ENCODE assay signal across 8 cellular contexts in genomic region chr20:24991897-24992419, GRCh38. TPM values are rescaled to one million over a fixed set of nuclear protein-coding genes. Genes with fewer than 3 reads are reported as not detected.
A peak's percentile ranks its signal among the peaks of the same experiment; 100 is the strongest.
DNase-seq lines count a peak whose midpoint lies in the region; ATAC-seq and TF ChIP-seq lines count a peak whose summit lies in the region.

No MANE protein-coding gene starts in this region.

- peaks cover 63% of the 10 kb centered on the region for H3K4me1 Mint-ChIP-seq in central memory CD8-positive, alpha-beta T cell

- H3K9me3 ChIP-seq in OCI-LY1 (ENCODE audit: low read length) (no peaks in the 10 kb centered on the region), lower lobe of right lung (no peaks in the 10 kb centered on the region), upper lobe of left lung (no peaks in the 10 kb centered on the region)

- TF ChIP-seq CTCF in OCI-LY1 (IDR thresholded peaks at IDR 0.05; ENCODE audit: low read length), result no peak
- no peak for TF ChIP-seq CTCF in lower lobe of right lung (IDR thresholded peaks at IDR 0.05)
- no peak for TF ChIP-seq CTCF in upper lobe of left lung (IDR thresholded peaks at IDR 0.05)

- H3F3A ChIP-seq in OCI-LY1 (ENCODE audit: insufficient read depth, low read length), result no peaks in the 10 kb centered on the region

- TF ChIP-seq EP300 in upper lobe of left lung (IDR thresholded peaks at IDR 0.05), result no peak

- peak overlapping the region; percentile 82 for H3K9ac ChIP-seq in OCI-LY1 (ENCODE audit: low read length)

- H3K36me3 ChIP-seq in OCI-LY1 (ENCODE audit: insufficient read depth, low read length), result no peaks in the 10 kb centered on the region
- no peaks in the 10 kb centered on the region for H3K36me3 ChIP-seq in lower lobe of right lung
- H3K36me3 ChIP-seq in upper lobe of left lung, result no peaks in the 10 kb centered on the region

- H3K27ac Mint-ChIP-seq in central memory CD8-positive, alpha-beta T cell (ENCODE audit: low read depth), result peak overlapping the region; percentile 99

- peak overlapping the region; percentile 82 for H3K4me3 ChIP-seq in OCI-LY1 (ENCODE audit: low read depth, low read length, poor library complexity, severe bottlenecking)
- H3K4me3 ChIP-seq in lower lobe of right lung, result peak overlapping the region; percentile 88
- H3K4me3 ChIP-seq in upper lobe of left lung, result peak overlapping the region; percentile 65 to 89 (median 78)

- 0 to 1% methylated on average over 30 to 32 of the region's 32 CpGs for WGBS in upper lobe of left lung, 2 donors

- no peak overlapping the region for H3K27ac ChIP-seq in OCI-LY1 (ENCODE audit: low read depth, low read length, poor library complexity, severe bottlenecking)
- H3K27ac ChIP-seq in lower lobe of right lung, result peak overlapping the region; percentile 96
- H3K27ac ChIP-seq in upper lobe of left lung, result peak overlapping the region; percentile 93 to 95 (median 94)

- H3K79me2 ChIP-seq in OCI-LY1 (ENCODE audit: insufficient read depth, low read length), result no peaks in the 10 kb centered on the region

- no peaks in the 10 kb centered on the region for H3K9me2 ChIP-seq in OCI-LY1 (ENCODE audit: low read depth, low read length)

- no peaks in the 10 kb centered on the region for H3K27me3 Mint-ChIP-seq in central memory CD8-positive, alpha-beta T cell

- H3K9me3 Mint-ChIP-seq in central memory CD8-positive, alpha-beta T cell, result no peaks in the 10 kb centered on the region

- no peaks in the 10 kb centered on the region for H3K27me3 ChIP-seq in OCI-LY1 (ENCODE audit: insufficient read depth, low read length)
- no peaks in the 10 kb centered on the region for H3K27me3 ChIP-seq in lower lobe of right lung (ENCODE audit: low read depth)
- H3K27me3 ChIP-seq in upper lobe of left lung, result no peaks in the 10 kb centered on the region

- ATAC-seq in HG02840 (IDR thresholded peaks at IDR 0.05; ENCODE audit: low FRiP score, unreplicated experiment) (peak; percentile 32), lower lobe of right lung (peak; percentile 48 to 50), upper lobe of left lung (ENCODE audit: low FRiP score in 2 of 2) (peak; percentile 38 to 44)
- ATAC-seq in central memory CD8-positive, alpha-beta T cell (replicated peaks; ENCODE audit: extremely low read depth, poor library complexity, severe bottlenecking), result peak; percentile 10

- H2AFZ ChIP-seq in OCI-LY1 (ENCODE audit: low read length), result no peak overlapping the region

- no peak for TF ChIP-seq POLR2A in upper lobe of left lung (IDR thresholded peaks at IDR 0.05)

- intact Hi-C loops in lower lobe of right lung (cut with DNase I), result loop anchor here (5.0 kb wide), 1 partner anchor 75 kb away; no protein-coding TSS in a partner anchor

- DNase-seq in stimulated activated CD4-positive, alpha-beta T cell treated with anti-CD3 and anti-CD28 coated beads, Interleukin-12 subunit alpha, Interleukin-12 subunit beta, amount 100 ng/mL, for 4 hours, result peak; percentile 25
- no peak for DNase-seq in stimulated activated CD4-positive, alpha-beta T cell treated with anti-CD3 and anti-CD28 coated beads, Interleukin-2, amount 100 ng/mL, for 48 hours
- DNase-seq in central memory CD8-positive, alpha-beta T cell (ENCODE audit: low spot score in 2 of 2), result no peak
- DNase-seq in lower lobe of right lung, result peak; percentile 60
- peak in 1 of 2 donors; percentile 31 for DNase-seq in upper lobe of left lung
- DNase-seq in mucosa of gallbladder (ENCODE audit: low spot score), result no peak

- peaks cover 36% of the 10 kb centered on the region for H3K36me3 Mint-ChIP-seq in central memory CD8-positive, alpha-beta T cell (ENCODE audit: insufficient read depth)

- H4K20me1 ChIP-seq in OCI-LY1 (ENCODE audit: insufficient read depth, low read length), result no peaks in the 10 kb centered on the region

- H3K4me2 ChIP-seq in OCI-LY1 (ENCODE audit: low read length), result peak overlapping the region; percentile 98

- peaks cover 39% of the 10 kb centered on the region for H3K4me1 ChIP-seq in OCI-LY1 (ENCODE audit: insufficient read depth, low read length, severe bottlenecking)
- peaks cover 41% of the 10 kb centered on the region for H3K4me1 ChIP-seq in lower lobe of right lung
- H3K4me1 ChIP-seq in upper lobe of left lung, result peaks cover 30 to 47% (median 34%) of the 10 kb centered on the region in 4 donors

- H3K4me3 Mint-ChIP-seq in central memory CD8-positive, alpha-beta T cell, result peak overlapping the region; percentile 99

RNA-seq across cellular contexts. Expression of gene APMAP, which starts 0.6 kb away (rescaled TPM):
- total RNA-seq in lower lobe of right lung (82.9 TPM), upper lobe of left lung (10 to 100 TPM; 31.4 to 80.1 (median 55.5) TPM), mucosa of gallbladder (68.8 TPM)

RNA-seq across cellular contexts. Expression of gene CST7, which starts 42.9 kb away (rescaled TPM):
- 11.7 TPM for total RNA-seq in lower lobe of right lung
- total RNA-seq in upper lobe of left lung, result 10 to 100 TPM in 5 of 6 donors, not detected in 1; 13.7 to 28.3 (median 15.4) TPM
- 4.3 TPM for total RNA-seq in mucosa of gallbladder

Comparison
In these comparisons a context has a peak if more than half of its experiments do, and no peak if none do; other contexts are left out.
1. DNase-seq: peak in stimulated activated CD4-positive, alpha-beta T cell treated with anti-CD3 and anti-CD28 coated beads, Interleukin-12 subunit alpha, Interleukin-12 subunit beta, amount 100 ng/mL, for 4 hours (single experiment) and lower lobe of right lung (single experiment); none in stimulated activated CD4-positive, alpha-beta T cell treated with anti-CD3 and anti-CD28 coated beads, Interleukin-2, amount 100 ng/mL, for 48 hours (0 of 2), central memory CD8-positive, alpha-beta T cell (0 of 2) and mucosa of gallbladder (single experiment).
2. Peak in every context shown above with its lines, with median percentiles within 50 percentile points of each other: ATAC-seq and H3K4me3 ChIP-seq.